Comparison of ENCODE assay signal across 10 cellular contexts in genomic region chr4:74659576-74660411, GRCh38.
DNase-seq lines count a peak whose midpoint lies in the region; ATAC-seq and TF ChIP-seq lines count a peak whose summit lies in the region.
"Had no signal": no experiment of that assay in that cellular context is flagged by ENCODE, and none has a peak within 500 bp of the region (broad histone marks: within the 10 kb centered on the region; RNA-seq: fewer than 3 reads in every experiment).

No MANE protein-coding gene starts in this region.

- BruUV-seq in IMR-90 (replicated peaks; lab: Mats Ljungman, UMichigan) = no TSS peak

- H3K4me1 Mint-ChIP-seq in activated T-cell treated with anti-CD3 and anti-CD28 coated beads, Interleukin-2, amount 50 U/mL, for 72 hours (ENCODE audit: low read depth) = peaks cover 5% of the 10 kb centered on the region
- no peaks in the 10 kb centered on the region for H3K4me1 Mint-ChIP-seq in CD8-positive, alpha-beta memory T cell

- WGBS in IMR-90 (ENCODE audit: extremely low coverage in 2 of 2, insufficient read length in 1 of 2), 2 experiments = no CpG with 5 or more reads among the region's 3 CpGs

- H3K36me3 ChIP-seq in IMR-90 (ENCODE audit: control insufficient read depth, insufficient read depth, low read length) (no peaks in the 10 kb centered on the region), kidney epithelial cell (ENCODE audit: control insufficient read depth, insufficient read depth, low read length) (no peaks in the 10 kb centered on the region)
- H3K36me3 ChIP-seq in CD8-positive, alpha-beta memory T cell (ENCODE audit: insufficient read depth, low read length) = no peaks in the 10 kb centered on the region

- peak overlapping the region; percentile 17; the same call in 1 of the 2 replicates for H2BK20ac ChIP-seq in IMR-90 (ENCODE audit: low read depth, low read length)

- no peak overlapping the region; the same call in 1 of the 2 replicates for H4K91ac ChIP-seq in IMR-90 (ENCODE audit: insufficient read depth, low read depth, low read length)

- H3K18ac ChIP-seq in IMR-90 (ENCODE audit: low read depth, low read length) = peak overlapping the region; percentile 40; the same call in 1 of the 2 replicates

- no peak overlapping the region for H3K4me3 Mint-ChIP-seq in activated T-cell treated with anti-CD3 and anti-CD28 coated beads, Interleukin-2, amount 50 U/mL, for 72 hours
- no peak overlapping the region for H3K4me3 Mint-ChIP-seq in CD8-positive, alpha-beta memory T cell

- no peak overlapping the region for H3K4me3 ChIP-seq in IMR-90 (ENCODE audit: insufficient read depth, low read depth, low read length)
- no peak overlapping the region for H3K4me3 ChIP-seq in astrocyte of the cerebellum (ENCODE audit: low read depth, low read length)
- no peak overlapping the region for H3K4me3 ChIP-seq in kidney epithelial cell (ENCODE audit: low read depth, low read length)
- no peak overlapping the region for H3K4me3 ChIP-seq in CD8-positive, alpha-beta memory T cell (ENCODE audit: low read length)

- in situ Hi-C loops in ACHN (cut with HindIII; ENCODE audit: low pct_ligation_motif_present, low pct_unique_long_range_greater_than_20kb, low sequenced_read_pairs) = loop anchor here (25.0 kb wide), 2 partner anchors 272 to 472 kb away; no protein-coding TSS in a partner anchor
- in situ Hi-C loops in IMR-90 (cut with MboI; ENCODE audit: low sequenced_read_pairs) = loop anchor here (10.0 kb wide), 1 partner anchor 485 kb away; no protein-coding TSS in a partner anchor
- in situ Hi-C loops in astrocyte of the cerebellum (cut with HindIII; ENCODE audit: low sequenced_read_pairs) = no loop called here

- ATAC-seq in IMR-90 (ENCODE audit: low read depth) = peak; percentile 93
- no peak for ATAC-seq in activated T-cell treated with anti-CD3 and anti-CD28 coated beads, Interleukin-2, amount 50 U/mL, for 72 hours (replicated peaks in 1 of 2)
- no peak for ATAC-seq in activated CD4-positive, CD25-positive, alpha-beta regulatory T cell treated with anti-CD3 and anti-CD28 coated beads, Interleukin-2, amount 50 U/mL, for 24 hours

- intact Hi-C loops in IMR-90 (cut with micrococcal nuclease) = no loop called here

- CTCF ChIA-PET in IMR-90 (lab: Yijun Ruan, JAX) = no interaction called here
- CTCF ChIA-PET in CD8-positive, alpha-beta memory T cell (lab: Charles Lee) = no interaction called here

- H4K5ac ChIP-seq in IMR-90 (ENCODE audit: low read depth, low read length) = peak overlapping the region; percentile 47

- POLR2A ChIA-PET in IMR-90 (lab: Charles Lee; ENCODE audit: unreplicated experiment) = no interaction called here
- POLR2A ChIA-PET in CD8-positive, alpha-beta memory T cell (lab: Charles Lee) = no interaction called here

- no peak overlapping the region; a peak in 2 of 4 replicates for H4K8ac ChIP-seq in IMR-90 (ENCODE audit: low read depth in 2 of 2, low read length in 2 of 2)

- H2AK9ac ChIP-seq in IMR-90 (replicated peaks; ENCODE audit: low read depth, low read length, poor library complexity) = no peak overlapping the region

- H3K27me3 ChIP-seq in IMR-90 (ENCODE audit: control insufficient read depth, insufficient read depth, low read length) = no peaks in the 10 kb centered on the region
- no peaks in the 10 kb centered on the region for H3K27me3 ChIP-seq in kidney epithelial cell (ENCODE audit: control insufficient read depth, insufficient read depth, low read length)
- H3K27me3 ChIP-seq in CD8-positive, alpha-beta memory T cell (ENCODE audit: insufficient read depth, low read length, poor library complexity, severe bottlenecking) = no peaks in the 10 kb centered on the region

- H3K79me1 ChIP-seq in IMR-90 (ENCODE audit: low read depth in 1 of 2, low read length in 2 of 2) = no peaks in the 10 kb centered on the region

- H3K56ac ChIP-seq in IMR-90 (ENCODE audit: extremely low read depth, insufficient read depth, low read length) = no peak overlapping the region; the same call in 1 of the 2 replicates

- dilution Hi-C loops in IMR-90 (cut with HindIII; ENCODE audit: low sequenced_read_pairs, unreplicated experiment) = no loop called here

- TF ChIP-seq RAD21 in IMR-90 (IDR thresholded peaks at IDR 0.05; ENCODE audit: low read length) = no peak

- H3K27ac Mint-ChIP-seq in activated T-cell treated with anti-CD3 and anti-CD28 coated beads, Interleukin-2, amount 50 U/mL, for 72 hours = no peak overlapping the region
- H3K27ac Mint-ChIP-seq in CD8-positive, alpha-beta memory T cell = no peak overlapping the region

- peak overlapping the region; percentile 60 for H3K4ac ChIP-seq in IMR-90 (ENCODE audit: low read depth, low read length)

- H3K9me1 ChIP-seq in IMR-90 (ENCODE audit: insufficient read depth, low read length) = peaks cover 5% of the 10 kb centered on the region; the same call in 1 of the 2 replicates

- DNase-seq in ACHN = peak; percentile 98
- peak; percentile 99 for DNase-seq in IMR-90
- peak; percentile 98 for DNase-seq in astrocyte of the cerebellum (ENCODE audit: low read depth)
- peak; percentile 99 for DNase-seq in kidney epithelial cell (ENCODE audit: low read depth)
- no peak for DNase-seq in activated T-cell treated with anti-CD3 and anti-CD28 coated beads, Interleukin-2, amount 50 U/mL, for 72 hours
- no peak for DNase-seq in NCI-H2029 (lab: John Stamatoyannopoulos, UW)
- no peak for DNase-seq in CD8-positive, alpha-beta memory T cell
- DNase-seq: DND-41 had no signal

- TF ChIP-seq CTCF in IMR-90 (conservative IDR thresholded peaks at IDR 0.05; ENCODE audit: low read depth, low read length) (no peak), astrocyte of the cerebellum (IDR thresholded peaks at IDR 0.05; ENCODE audit: low read depth, low read length, missing control alignments) (no peak), kidney epithelial cell (IDR thresholded peaks at IDR 0.05; ENCODE audit: insufficient read depth, low read length, poor library complexity, severe bottlenecking) (no peak)

- peaks cover 0 to 1% of the 10 kb centered on the region in 2 donors for H3K36me3 Mint-ChIP-seq in activated T-cell treated with anti-CD3 and anti-CD28 coated beads, Interleukin-2, amount 50 U/mL, for 72 hours (ENCODE audit: insufficient read depth in 2 of 2)
- no peaks in the 10 kb centered on the region for H3K36me3 Mint-ChIP-seq in CD8-positive, alpha-beta memory T cell

- H2AK5ac ChIP-seq in IMR-90 (ENCODE audit: low read depth, low read length) = 0 out of 2 replicates have a peak overlapping the region, but pooled peaks have one; percentile 36

- no peaks in the 10 kb centered on the region for H3K9me3 Mint-ChIP-seq in activated T-cell treated with anti-CD3 and anti-CD28 coated beads, Interleukin-2, amount 50 U/mL, for 72 hours
- no peaks in the 10 kb centered on the region for H3K9me3 Mint-ChIP-seq in CD8-positive, alpha-beta memory T cell

- H2AFZ ChIP-seq in IMR-90 (replicated peaks; ENCODE audit: low read length, poor library complexity) = no peak overlapping the region
- H2AFZ ChIP-seq: parathyroid adenoma had no signal

- peak overlapping the region; percentile 72 for H2BK5ac ChIP-seq in IMR-90 (ENCODE audit: low read depth, low read length, poor library complexity, severe bottlenecking)

- H3K9ac ChIP-seq in IMR-90 (ENCODE audit: low read depth, low read length) = no peak overlapping the region
- H3K9ac ChIP-seq: parathyroid adenoma had no signal

- H3K23ac ChIP-seq in IMR-90 (ENCODE audit: low read depth, low read length) = no peak overlapping the region

- no peak overlapping the region for H3K14ac ChIP-seq in IMR-90 (replicated peaks; ENCODE audit: low read depth, low read length)

- H3K27ac ChIP-seq in IMR-90 (ENCODE audit: insufficient read depth, low read length) = peak overlapping the region; percentile 32; the same call in 1 of the 2 replicates
- H3K27ac ChIP-seq in CD8-positive, alpha-beta memory T cell (ENCODE audit: low read depth, low read length) = no peak overlapping the region
- H3K27ac ChIP-seq: parathyroid adenoma had no signal

- H3K27me3 Mint-ChIP-seq in activated T-cell treated with anti-CD3 and anti-CD28 coated beads, Interleukin-2, amount 50 U/mL, for 72 hours (ENCODE audit: low read depth) = no peaks in the 10 kb centered on the region
- peaks cover 0 to 9% of the 10 kb centered on the region in 2 donors for H3K27me3 Mint-ChIP-seq in CD8-positive, alpha-beta memory T cell

- H2BK120ac ChIP-seq in IMR-90 (ENCODE audit: low read depth, low read length) = peak overlapping the region; percentile 53

- H3K4me2 ChIP-seq in IMR-90 (ENCODE audit: low read depth, low read length) = 0 out of 2 replicates have a peak overlapping the region, but pooled peaks have one; percentile 18

- no peaks in the 10 kb centered on the region for H3K9me3 ChIP-seq in IMR-90 (ENCODE audit: control insufficient read depth, insufficient read depth, low read length)
- no peaks in the 10 kb centered on the region for H3K9me3 ChIP-seq in CD8-positive, alpha-beta memory T cell (ENCODE audit: low read length)

- TF ChIP-seq POLR2A in IMR-90 (IDR thresholded peaks at IDR 0.05; ENCODE audit: low read depth, low read length) = no peak

- H4K20me1 ChIP-seq in IMR-90 (ENCODE audit: insufficient read depth, low read length) = no peaks in the 10 kb centered on the region

- no peak overlapping the region for H2BK15ac ChIP-seq in IMR-90 (ENCODE audit: low read depth, low read length)

- peaks cover 6% of the 10 kb centered on the region; the same call in 1 of the 2 replicates for H3K4me1 ChIP-seq in IMR-90 (ENCODE audit: control insufficient read depth, insufficient read depth, low read length)
- no peaks in the 10 kb centered on the region for H3K4me1 ChIP-seq in CD8-positive, alpha-beta memory T cell (ENCODE audit: insufficient read depth, low read length)
- H3K4me1 ChIP-seq: parathyroid adenoma had no signal

TF ChIP-seq in IMR-90, 13 proteins besides CTCF, POLR2A, EP300 and RAD21:
- peak; percentile 99 for TF ChIP-seq FOS (IDR thresholded peaks at IDR 0.05; ENCODE audit: low read depth, low read length)
- no peak for TF ChIP-seq USF2 (IDR thresholded peaks at IDR 0.05; ENCODE audit: low read depth, low read length)
- peak; percentile 16 for TF ChIP-seq RCOR1 (IDR thresholded peaks at IDR 0.05; ENCODE audit: insufficient replicate concordance, low read length)
- peak; percentile 50; the same call in 1 of the 2 replicates for TF ChIP-seq CEBPB (IDR thresholded peaks at IDR 0.05; ENCODE audit: low read depth, low read length)
- no peak for TF ChIP-seq RFX5 (IDR thresholded peaks at IDR 0.05; ENCODE audit: low read depth, low read length)
- peak; percentile 74; the same call in 1 of the 2 replicates for TF ChIP-seq BHLHE40 (IDR thresholded peaks at IDR 0.05; ENCODE audit: low read depth, low read length)
- TF ChIP-seq NFE2L2 (IDR thresholded peaks at IDR 0.05; ENCODE audit: low read depth, low read length) = 0 out of 2 replicates have a peak, but pooled peaks have one; percentile 2

Comparison
In these comparisons a context has a peak if more than half of its experiments do, and no peak if none do; other contexts are left out.
1. DNase-seq: peak in ACHN (single experiment), IMR-90 (single experiment), astrocyte of the cerebellum (single experiment) and kidney epithelial cell (single experiment); none in activated T-cell treated with anti-CD3 and anti-CD28 coated beads, Interleukin-2, amount 50 U/mL, for 72 hours (0 of 2), NCI-H2029 (single experiment) and CD8-positive, alpha-beta memory T cell (0 of 5).